ENCODE assay signal across 1 cellular context in genomic region chr13:51849145-51850101, GRCh38.
TF ChIP-seq lines count a peak whose summit lies in the region.

No MANE protein-coding gene starts in this region.

TF ChIP-seq in H1, 55 proteins besides CTCF, POLR2A, EP300 and RAD21:
- TF ChIP-seq HDAC2 (IDR thresholded peaks at IDR 0.05; ENCODE audit: borderline replicate concordance in 1 of 2, low read depth in 2 of 2, low read length in 2 of 2), result 0 out of 4 replicates have a peak, but pooled peaks of 1 of the 2 experiments have one; percentile 30
- TF ChIP-seq SP1 (IDR thresholded peaks at IDR 0.05; ENCODE audit: low read depth, low read length), result no peak
- no peak for TF ChIP-seq POU5F1 (IDR thresholded peaks at IDR 0.05; ENCODE audit: low read depth, low read length)
- no peak for TF ChIP-seq KDM5A (IDR thresholded peaks at IDR 0.05; ENCODE audit: low read length)
- TF ChIP-seq BRCA1 (IDR thresholded peaks at IDR 0.05; ENCODE audit: low read depth, low read length), result no peak
- TF ChIP-seq TEAD4 (IDR thresholded peaks at IDR 0.05; ENCODE audit: low read depth, low read length), result 0 out of 2 replicates have a peak, but pooled peaks have one; percentile 19
- no peak for TF ChIP-seq RBBP5 (IDR thresholded peaks at IDR 0.05; ENCODE audit: borderline replicate concordance, low read depth, low read length)
- no peak for TF ChIP-seq YY1 (IDR thresholded peaks at IDR 0.05; ENCODE audit: low read depth, low read length)
- peak; percentile 43; the same call in 1 of the 2 replicates for TF ChIP-seq BACH1 (IDR thresholded peaks at IDR 0.05; ENCODE audit: low read length)
- no peak for TF ChIP-seq CTBP2 (IDR thresholded peaks at IDR 0.05; ENCODE audit: borderline replicate concordance, insufficient read depth, insufficient read length, low read length)
- no peak for TF ChIP-seq SP4 (IDR thresholded peaks at IDR 0.05; ENCODE audit: low read length)
- no peak for TF ChIP-seq HDAC6 (IDR thresholded peaks at IDR 0.05; ENCODE audit: low read depth, low read length)
- no peak for TF ChIP-seq SIX5 (IDR thresholded peaks at IDR 0.05; ENCODE audit: low read depth, low read length)
- TF ChIP-seq TBP (IDR thresholded peaks at IDR 0.05; ENCODE audit: low read depth, low read length), result peak; percentile 51; the same call in 1 of the 2 replicates
- no peak for TF ChIP-seq TAF7 (optimal IDR thresholded peaks at IDR 0.05; ENCODE audit: borderline replicate concordance, low read depth, low read length)
- TF ChIP-seq TAF1 (IDR thresholded peaks at IDR 0.05; ENCODE audit: low read depth, low read length), result no peak
- TF ChIP-seq NRF1 (IDR thresholded peaks at IDR 0.05; ENCODE audit: low read depth, low read length), result no peak
- no peak for TF ChIP-seq CBX8 (IDR thresholded peaks at IDR 0.05; ENCODE audit: borderline replicate concordance, low read depth, low read length)
- no peak for TF ChIP-seq FOSL1 (IDR thresholded peaks at IDR 0.05; ENCODE audit: insufficient read depth, low read depth, low read length)
- no peak for TF ChIP-seq SUZ12 (IDR thresholded peaks at IDR 0.05; ENCODE audit: low read length)
- no peak for TF ChIP-seq SIN3A (conservative IDR thresholded peaks at IDR 0.05 in 1 of 2, IDR thresholded peaks at IDR 0.05 in 1 of 2; ENCODE audit: low read depth in 1 of 2, low read length in 2 of 2)
- no peak for TF ChIP-seq RFX5 (IDR thresholded peaks at IDR 0.05; ENCODE audit: borderline replicate concordance, low read depth, low read length)
- peak; percentile 58; the same call in 1 of the 2 replicates for TF ChIP-seq E2F6 (IDR thresholded peaks at IDR 0.05)
- no peak for TF ChIP-seq PHF8 (conservative IDR thresholded peaks at IDR 0.05; ENCODE audit: low read depth, low read length)
- no peak for TF ChIP-seq EGR1 (IDR thresholded peaks at IDR 0.05; ENCODE audit: borderline replicate concordance, low read depth, low read length)
- TF ChIP-seq BCL11A (IDR thresholded peaks at IDR 0.05; ENCODE audit: low read depth in 2 of 2, low read length in 2 of 2), result no peak
- no peak for TF ChIP-seq CHD7 (IDR thresholded peaks at IDR 0.05; ENCODE audit: insufficient replicate concordance, low read length)
- no peak for TF ChIP-seq ATF3 (IDR thresholded peaks at IDR 0.05; ENCODE audit: insufficient read depth, low read depth, low read length)
- no peak for TF ChIP-seq CEBPB (IDR thresholded peaks at IDR 0.05; ENCODE audit: low read depth, low read length)
- TF ChIP-seq RNF2 (IDR thresholded peaks at IDR 0.05; ENCODE audit: borderline replicate concordance, low read depth, low read length, missing control alignments, poor library complexity, severe bottlenecking), result no peak
- TF ChIP-seq, protein P1, sequence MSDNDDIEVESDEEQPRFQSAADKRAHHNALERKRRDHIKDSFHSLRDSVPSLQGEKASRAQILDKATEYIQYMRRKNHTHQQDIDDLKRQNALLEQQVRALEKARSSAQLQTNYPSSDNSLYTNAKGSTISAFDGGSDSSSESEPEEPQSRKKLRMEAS (IDR thresholded peaks at IDR 0.05), result peak; percentile 26; the same call in 1 of the 2 replicates
- 0 out of 2 replicates have a peak, but pooled peaks have one; percentile 32 for TF ChIP-seq CHD2 (IDR thresholded peaks at IDR 0.05; ENCODE audit: low read length)
- TF ChIP-seq SIRT6 (IDR thresholded peaks at IDR 0.05; ENCODE audit: low read length), result no peak
- no peak for TF ChIP-seq CBX5 (IDR thresholded peaks at IDR 0.05; ENCODE audit: low read depth, low read length)
- no peak for TF ChIP-seq CHD1 (IDR thresholded peaks at IDR 0.05; ENCODE audit: low read depth, low read length)
